In the genomic region with DNA sequence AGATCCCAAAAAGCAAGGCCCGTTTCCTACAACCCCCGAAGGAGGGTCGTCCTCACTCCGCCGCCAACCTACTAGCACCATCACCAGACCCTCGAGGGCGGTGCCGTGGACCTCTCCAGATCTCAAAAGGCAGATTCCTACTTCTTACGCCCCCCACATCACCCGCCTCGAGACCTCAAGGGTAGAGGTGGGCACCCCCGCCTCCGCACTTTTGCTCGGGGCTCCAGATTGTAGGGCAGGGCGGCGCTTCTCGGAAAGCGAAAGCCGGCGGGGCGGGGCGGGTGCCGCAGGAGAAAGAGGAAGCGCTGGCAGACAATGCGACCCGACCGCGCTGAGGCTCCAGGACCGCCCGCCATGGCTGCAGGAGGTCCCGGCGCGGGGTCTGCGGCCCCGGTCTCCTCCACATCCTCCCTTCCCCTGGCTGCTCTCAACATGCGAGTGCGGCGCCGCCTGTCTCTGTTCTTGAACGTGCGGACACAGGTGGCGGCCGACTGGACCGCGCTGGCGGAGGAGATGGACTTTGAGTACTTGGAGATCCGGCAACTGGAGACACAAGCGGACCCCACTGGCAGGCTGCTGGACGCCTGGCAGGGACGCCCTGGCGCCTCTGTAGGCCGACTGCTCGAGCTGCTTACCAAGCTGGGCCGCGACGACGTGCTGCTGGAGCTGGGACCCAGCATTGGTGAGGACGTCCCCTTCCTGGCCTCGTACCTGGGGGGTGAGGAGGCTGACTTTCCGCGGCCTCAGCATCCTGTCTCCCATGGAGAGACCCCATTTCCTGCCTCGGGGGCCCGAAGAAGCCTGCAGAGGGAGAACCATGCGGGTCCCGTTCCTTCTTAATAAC, we compare ENCODE assay signal across 8 cellular contexts. TPM values are rescaled to one million over a fixed set of nuclear protein-coding genes. Genes with fewer than 3 reads are reported as not detected.
DNase-seq lines count a peak whose midpoint lies in the region; ATAC-seq, FAIRE-seq and TF ChIP-seq lines count a peak whose summit lies in the region.

A gene (plus strand): TSS at position 315 of the 844 bp plus-strand sequence. CDS start 40 bp downstream, at position 355.

- H3K27ac Mint-ChIP-seq in activated B cell treated with CpG ODN at 0.5 μM for 24 hours (peak within 1 kb of the TSS; percentile 99), immature natural killer cell (peak within 1 kb of the TSS; percentile 88 to 99 (median 98))

- no peaks in the 10 kb centered on the region for H3K27me3 Mint-ChIP-seq in activated B cell treated with CpG ODN at 0.5 μM for 24 hours
- peaks cover 0 to 16% (median 11%) of the 10 kb centered on the region in 3 donors for H3K27me3 Mint-ChIP-seq in immature natural killer cell (ENCODE audit: low read depth in 3 of 3)

- TF ChIP-seq CTCF in activated B cell treated with CpG ODN at 0.5 μM for 24 hours (IDR thresholded peaks at IDR 0.05) = no peak
- peak; percentile 10 for TF ChIP-seq CTCF in bronchial epithelial cell (IDR thresholded peaks at IDR 0.05; ENCODE audit: insufficient read depth, low read length, severe bottlenecking)

- peak; percentile 17 for DNase-seq in GF-D8 (lab: John Stamatoyannopoulos, UW)
- DNase-seq in GOT3 (lab: John Stamatoyannopoulos, UW) = peak; percentile 12
- peak; percentile 9 for DNase-seq in NCI-H1048 (lab: John Stamatoyannopoulos, UW)
- peak; percentile 84 for DNase-seq in activated B cell treated with CpG ODN at 0.5 μM for 24 hours
- DNase-seq in bronchial epithelial cell (ENCODE audit: low read depth) = no peak
- DNase-seq in immature natural killer cell = peak; percentile 84 to 86 (median 85)
- peak; percentile 62 to 82 for DNase-seq in stimulated activated CD4-positive, alpha-beta T cell treated with anti-CD3 and anti-CD28 coated beads, Interleukin-12 subunit alpha, Interleukin-12 subunit beta, amount 100 ng/mL, for 24 hours (ENCODE audit: low read depth in 2 of 2)
- no peak for DNase-seq in superior temporal gyrus (ENCODE audit: extremely low spot score)

- intact Hi-C loops in activated B cell treated with CpG ODN at 0.5 μM for 24 hours (cut with micrococcal nuclease) = loop anchor here (1.0 to 5.0 kb wide), 4 partner anchors 11 to 1012 kb away; a partner anchor contains a TSS

- H3K4me3 Mint-ChIP-seq in activated B cell treated with CpG ODN at 0.5 μM for 24 hours = peak within 1 kb of the TSS; percentile 97
- H3K4me3 Mint-ChIP-seq in immature natural killer cell = peak within 1 kb of the TSS; percentile 90 to 99 (median 95)

- no peak for FAIRE-seq in bronchial epithelial cell (lab: Jason Lieb, UNC)

- peaks cover 12% of the 10 kb centered on the region for H3K36me3 ChIP-seq in bronchial epithelial cell (ENCODE audit: control insufficient read depth, insufficient read depth, low read length)

- H3K4me1 Mint-ChIP-seq in activated B cell treated with CpG ODN at 0.5 μM for 24 hours (peaks cover 68% of the 10 kb centered on the region), immature natural killer cell (peaks cover 68 to 82% of the 10 kb centered on the region in 2 donors)

- H3K9me3 Mint-ChIP-seq in activated B cell treated with CpG ODN at 0.5 μM for 24 hours = no peaks in the 10 kb centered on the region
- H3K9me3 Mint-ChIP-seq in immature natural killer cell = no peaks in the 10 kb centered on the region

- CTCF ChIA-PET in activated B cell treated with CpG ODN at 0.5 μM for 24 hours (lab: Charles Lee) = interaction anchor here (1.7 kb wide), 1 partner anchor 25 kb away, joined by 6 read pairs; no protein-coding TSS in a partner anchor

- POLR2A ChIA-PET in activated B cell treated with CpG ODN at 0.5 μM for 24 hours (lab: Charles Lee) = interaction anchor here (0.6 to 8.4 kb wide), 11 partner anchors 9 to 144 kb away, joined by 3 to 217 read pairs (median 4); a partner anchor contains a TSS

- H3K36me3 Mint-ChIP-seq in activated B cell treated with CpG ODN at 0.5 μM for 24 hours (ENCODE audit: low read depth) (peaks cover 51% of the 10 kb centered on the region), immature natural killer cell (peaks cover 4 to 25% (median 10%) of the 10 kb centered on the region in 3 donors)

- H3K27me3 ChIP-seq in bronchial epithelial cell (ENCODE audit: control insufficient read depth, insufficient read depth, low read length) = no peaks in the 10 kb centered on the region

- H3K4me3 ChIP-seq in bronchial epithelial cell (ENCODE audit: low read depth, low read length) = peak within 1 kb of the TSS; percentile 85

- peak; percentile 55 for ATAC-seq in activated B cell treated with CpG ODN at 0.5 μM for 24 hours (ENCODE audit: low read depth)

RNA-seq across cellular contexts. Expression of the gene that starts here (rescaled TPM):
- 60.1 and 62.7 TPM in 2 replicates for total RNA-seq in activated B cell treated with CpG ODN at 0.5 μM for 24 hours
- 14.7 and 21.5 TPM in 2 replicates for total RNA-seq in bronchial epithelial cell
- 100 to 1,000 TPM in 2 of 3 donors, 10 to 100 TPM in 1; 94.0 to 205 (median 129) TPM for polyA plus RNA-seq in immature natural killer cell

Comparison
In these comparisons a context has a peak if more than half of its experiments do, and no peak if none do; other contexts are left out.
1. DNase-seq: peak in GF-D8 (single experiment), GOT3 (single experiment), NCI-H1048 (single experiment), activated B cell treated with CpG ODN at 0.5 μM for 24 hours (single experiment), immature natural killer cell (3 of 3) and stimulated activated CD4-positive, alpha-beta T cell treated with anti-CD3 and anti-CD28 coated beads, Interleukin-12 subunit alpha, Interleukin-12 subunit beta, amount 100 ng/mL, for 24 hours (2 of 2); none in bronchial epithelial cell (single experiment) and superior temporal gyrus (single experiment).